ENCODE assay signal across 14 cellular contexts in genomic region chr5:159442210-159442850, GRCh38.
DNase-seq lines count a peak whose midpoint lies in the region; ATAC-seq and TF ChIP-seq lines count a peak whose summit lies in the region.
"Had no signal": no experiment of that assay in that cellular context is flagged by ENCODE, and none has a peak within 500 bp of the region (broad histone marks: within the 10 kb centered on the region; RNA-seq: fewer than 3 reads in every experiment).

No MANE protein-coding gene starts in this region.

- H3K36me3 ChIP-seq in hepatocyte (replicated peaks; ENCODE audit: insufficient read depth, low read depth) (no peaks in the 10 kb centered on the region), ovary (no peaks in the 10 kb centered on the region)

- H3K79me2 ChIP-seq in hepatocyte = no peaks in the 10 kb centered on the region

- H3K4me2 ChIP-seq in hepatocyte = no peak overlapping the region
- H3K4me2 ChIP-seq: PC-9 had no signal

- H3K4me1 ChIP-seq in hepatocyte (ENCODE audit: insufficient read depth) (no peaks in the 10 kb centered on the region), ovary (ENCODE audit: insufficient read depth) (no peaks in the 10 kb centered on the region)

- H3K9me3 ChIP-seq in hepatocyte (ENCODE audit: low read depth) = no peaks in the 10 kb centered on the region
- H3K9me3 ChIP-seq in ovary = no peaks in the 10 kb centered on the region

- no peak overlapping the region for H2AFZ ChIP-seq in hepatocyte
- H2AFZ ChIP-seq: PC-9 had no signal

- H3K9me2 ChIP-seq in hepatocyte (replicated peaks; ENCODE audit: insufficient read depth) = no peaks in the 10 kb centered on the region

- no peak for TF ChIP-seq POLR2A in ovary (IDR thresholded peaks at IDR 0.05)

- intact Hi-C loops in ovary (cut with DNase I) = loop anchor here in 2 of 4 donors (2.0 to 10.0 kb wide), 3 partner anchors 474 to 902 kb away; partner anchors contain the start of gene ADRA1B (in 1 of the 2)

- H3K27ac ChIP-seq in hepatocyte = no peak overlapping the region
- no peak overlapping the region for H3K27ac ChIP-seq in ovary
- H3K27ac ChIP-seq: PC-9 had no signal

- H4K20me1 ChIP-seq in hepatocyte (ENCODE audit: insufficient read depth, poor library complexity, severe bottlenecking) = no peaks in the 10 kb centered on the region

- TF ChIP-seq CTCF in hepatocyte (IDR thresholded peaks at IDR 0.05; ENCODE audit: poor library complexity) (peak; percentile 10), ovary (IDR thresholded peaks at IDR 0.05) (no peak)

- DNase-seq in HCEC 1CT = peak; percentile 24
- DNase-seq in SK-N-DZ (ENCODE audit: low spot score) = peak; percentile 15
- DNase-seq in hepatocyte (ENCODE audit: low spot score) = peak; percentile 12
- DNase-seq in ovary = peak; percentile 39 to 71 (median 52)
- DNase-seq: activated CD4-positive, alpha-beta T cell treated with anti-CD3 and anti-CD28 coated beads, Interleukin-2, amount 50 U/mL, for 4 hours; AML-193; central memory CD4-positive, alpha-beta T cell; NCI-H146; NCI-H446; PC-9 had no signal

- no peak overlapping the region for H3K4me3 ChIP-seq in hepatocyte
- H3K4me3 ChIP-seq in ovary = no peak overlapping the region
- H3K4me3 ChIP-seq: PC-9 had no signal

- TF ChIP-seq EP300 in ovary (IDR thresholded peaks at IDR 0.05) = no peak

- ATAC-seq in GM18907 (IDR thresholded peaks at IDR 0.05; ENCODE audit: unreplicated experiment) (no peak), HG02588 (IDR thresholded peaks at IDR 0.05; ENCODE audit: unreplicated experiment) (no peak), GM19455 (IDR thresholded peaks at IDR 0.05; ENCODE audit: unreplicated experiment) (no peak), HG02798 (IDR thresholded peaks at IDR 0.05; ENCODE audit: poor library complexity, unreplicated experiment) (no peak)

- WGBS in hepatocyte (ENCODE audit: low lambda C conversion rate, missing lambda C conversion rate) = 38% methylated on average over 12 of the region's 12 CpGs
- 8 to 15% (median 11%) methylated on average over 12 of the region's 12 CpGs for WGBS in ovary, 3 donors

- H3K27me3 ChIP-seq in hepatocyte (peaks cover 3% of the 10 kb centered on the region), ovary (no peaks in the 10 kb centered on the region)
